Comparison of ENCODE assay signal across 9 cellular contexts in genomic region chr11:2305140-2305861, GRCh38. TPM values are rescaled to one million over a fixed set of nuclear protein-coding genes. Genes with fewer than 3 reads are reported as not detected.
DNase-seq lines count a peak whose midpoint lies in the region; ATAC-seq, FAIRE-seq and TF ChIP-seq lines count a peak whose summit lies in the region.
"Had no signal": no experiment of that assay in that cellular context is flagged by ENCODE, and none has a peak within 500 bp of the region (broad histone marks: within the 10 kb centered on the region; RNA-seq: fewer than 3 reads in every experiment).

No MANE protein-coding gene starts in this region.

- H3K4me1 ChIP-seq in adipocyte (ENCODE audit: control insufficient read depth, insufficient read depth, low read length) (peaks cover 15% of the 10 kb centered on the region), heart right ventricle (peaks cover 21 to 64% (median 38%) of the 10 kb centered on the region in 9 donors)

- H3K27ac ChIP-seq in heart right ventricle: peak overlapping the region; percentile 8 to 96 (median 90)

- DNase-seq in DMS114 treated with DMSO at 0.1 percent for 48 hours (lab: John Stamatoyannopoulos, UW; ENCODE audit: unreplicated experiment) (peak; percentile 22), KBM-7 (peak; percentile 71), T follicular helper cell (ENCODE audit: low read depth) (peak; percentile 65), adipocyte (ENCODE audit: low read depth) (peak; percentile 92), heart right ventricle (peak; percentile 88 to 92), putamen (ENCODE audit: low spot score) (peak; percentile 60), urothelium cell line (ENCODE audit: low spot score) (peak; percentile 56)

- H3K9ac ChIP-seq in adipocyte (ENCODE audit: low read length): peak overlapping the region; percentile 87

- WGBS in heart right ventricle, 2 donors: 20 to 28% methylated on average over 10 of the region's 10 CpGs

- intact Hi-C loops in heart right ventricle (cut with DNase I): loop anchor here (1.0 to 10.0 kb wide), 16 partner anchors 70 to 590 kb away; partner anchors contain the start of genes TSSC4 (in 3 of the 10), CD81 (in 2 of the 10) and CDKN1C (in 1 of the 10)

- H3K9me3 ChIP-seq in adipocyte (ENCODE audit: control insufficient read depth, low read length) (no peaks in the 10 kb centered on the region), heart right ventricle (no peaks in the 10 kb centered on the region)

- H3K27me3 ChIP-seq in adipocyte (replicated peaks; ENCODE audit: control insufficient read depth, insufficient read depth, low read length) (peaks cover 4% of the 10 kb centered on the region), heart right ventricle (no peaks in the 10 kb centered on the region)

- ATAC-seq in heart right ventricle (peak; percentile 33 to 73 (median 51)), GM21367 (IDR thresholded peaks at IDR 0.05; ENCODE audit: unreplicated experiment) (no peak)

- peak overlapping the region; percentile 55 for H3K4me3 ChIP-seq in adipocyte (ENCODE audit: low read length)
- H3K4me3 ChIP-seq in heart right ventricle: peak overlapping the region in 5 of 10 donors; percentile 20 to 34 (median 27)

- no peak for FAIRE-seq in urothelium cell line (lab: Jason Lieb, UNC)
- FAIRE-seq: endometrium had no signal

- H3K36me3 ChIP-seq in adipocyte (ENCODE audit: control insufficient read depth, insufficient read depth, low read length, severe bottlenecking): no peaks in the 10 kb centered on the region
- H3K36me3 ChIP-seq in heart right ventricle: no peaks in the 10 kb centered on the region

- in situ Hi-C loops in KBM-7 (cut with MboI; ENCODE audit: low pct_unique_long_range_greater_than_20kb, low sequenced_read_pairs): no loop called here

- peak; percentile 80 to 96 (median 93) for TF ChIP-seq CTCF in heart right ventricle (IDR thresholded peaks at IDR 0.05)

RNA-seq across cellular contexts. Expression of gene TSPAN32, which starts 3.5 kb away (rescaled TPM):
- total RNA-seq in heart right ventricle: 10 to 100 TPM; 16.0 to 26.9 (median 23.3) TPM
- polyA plus RNA-seq in heart right ventricle: 10 to 100 TPM in 1 of 2 donors, 1 to 10 TPM in 1; 2.3 to 47.5 TPM

RNA-seq across cellular contexts. Expression of gene C11orf21, which starts 3.6 kb away (rescaled TPM):
- 10 to 100 TPM; 15.1 to 56.2 (median 31.1) TPM for total RNA-seq in heart right ventricle
- polyA plus RNA-seq in heart right ventricle: 10 to 100 TPM in 1 of 2 donors, 1 to 10 TPM in 1; 2.6 to 73.4 TPM

RNA-seq across cellular contexts. Expression of gene ASCL2, which starts 34.9 kb away (rescaled TPM):
- total RNA-seq in heart right ventricle: 1 to 10 TPM in 1 of 10 donors, under 1 TPM in 5, not detected in 4; 0.15 to 2.7 (median 0.29) TPM
- under 1 TPM; 0.16 to 0.22 TPM for polyA plus RNA-seq in heart right ventricle

Comparison
In these comparisons a context has a peak if more than half of its experiments do, and no peak if none do; other contexts are left out.
1. DNase-seq: peak in every context shown above with its lines; median percentile 92 in adipocyte; 90 in heart right ventricle; 71 in KBM-7; 65 in T follicular helper cell; 60 in putamen; 56 in urothelium cell line; 22 in DMS114 treated with DMSO at 0.1 percent for 48 hours.